ENCODE assay signal across 8 cellular contexts in the genomic region with DNA sequence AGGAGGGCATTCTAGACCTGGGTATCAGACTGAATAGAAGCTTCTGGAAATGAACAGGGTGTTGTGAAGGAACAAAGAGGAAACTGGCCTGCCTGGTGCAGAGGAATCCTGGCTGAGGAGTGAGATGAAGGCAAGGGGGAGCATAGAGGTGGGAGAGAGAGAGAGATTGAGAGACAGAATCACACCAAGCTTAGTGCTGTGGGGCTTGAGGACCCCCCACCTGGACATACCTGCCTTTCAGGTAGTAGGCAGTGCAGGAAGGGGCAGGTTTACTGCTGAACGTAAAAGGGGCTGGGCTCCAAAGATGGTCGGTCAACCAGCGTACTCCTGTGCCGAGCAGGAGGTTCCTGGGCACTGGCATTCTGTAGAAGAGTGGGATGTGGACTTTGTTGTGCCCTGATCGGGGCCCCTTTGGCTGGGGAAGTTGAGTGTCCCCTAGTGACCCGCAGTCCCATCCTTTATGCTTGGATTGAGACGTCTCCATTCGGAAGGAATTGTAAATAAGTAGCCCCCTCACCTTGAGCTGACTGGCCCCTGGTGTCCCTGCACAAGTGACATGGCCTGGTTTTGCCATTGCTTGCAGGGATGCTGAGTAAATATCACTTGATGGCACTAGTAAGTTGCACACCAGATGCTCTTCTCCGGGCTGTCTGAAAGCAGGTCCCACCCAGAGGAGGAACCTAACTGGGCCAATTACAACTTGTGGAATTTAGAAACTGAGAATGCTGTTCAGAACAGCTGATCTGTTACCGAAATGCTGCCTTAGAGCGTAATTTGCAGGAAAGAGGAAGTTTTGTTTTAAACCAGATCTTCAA. TPM values are rescaled to one million over a fixed set of nuclear protein-coding genes. Genes with fewer than 3 reads are reported as not detected.
DNase-seq lines count a peak whose midpoint lies in the region; ATAC-seq and TF ChIP-seq lines count a peak whose summit lies in the region.

No MANE protein-coding gene starts in this region.

- peaks cover 54% of the 10 kb centered on the region for H3K4me1 Mint-ChIP-seq in activated naive CD4-positive, alpha-beta T cell treated with anti-CD3 and anti-CD28 coated beads, Interleukin-2, amount 50 U/mL, for 24 hours
- peaks cover 38% of the 10 kb centered on the region for H3K4me1 Mint-ChIP-seq in osteocyte (ENCODE audit: unreplicated experiment)

- H3K36me3 Mint-ChIP-seq in activated naive CD4-positive, alpha-beta T cell treated with anti-CD3 and anti-CD28 coated beads, Interleukin-2, amount 50 U/mL, for 24 hours: peaks cover 2% of the 10 kb centered on the region
- peaks cover 2% of the 10 kb centered on the region for H3K36me3 Mint-ChIP-seq in osteocyte (ENCODE audit: unreplicated experiment)

- TF ChIP-seq CTCF in GM12874 (IDR thresholded peaks at IDR 0.05; ENCODE audit: insufficient read depth, low read depth, low read length) (0 out of 2 replicates have a peak, but pooled peaks have one; percentile 21), OCI-LY3 (IDR thresholded peaks at IDR 0.05; ENCODE audit: low read depth, low read length) (peak; percentile 16), osteocyte (IDR thresholded peaks at IDR 0.05) (no peak)

- H3K4me3 ChIP-seq in OCI-LY3 (ENCODE audit: low read length): peak overlapping the region; percentile 98

- peaks cover 11% of the 10 kb centered on the region for H4K20me1 ChIP-seq in OCI-LY3 (ENCODE audit: insufficient read depth, low read length)

- peak; percentile 87 for DNase-seq in globus pallidus (ENCODE audit: low spot score)
- no peak for DNase-seq in osteocyte (ENCODE audit: extremely low spot score, unreplicated experiment)
- no peak for DNase-seq in SHP77 treated with DMSO at 0.1 percent for 48 hours (lab: John Stamatoyannopoulos, UW)
- DNase-seq in NCI-H146 treated with DMSO at 0.1 percent for 48 hours (lab: John Stamatoyannopoulos, UW; ENCODE audit: unreplicated experiment): no peak

- H3K79me2 ChIP-seq in OCI-LY3 (ENCODE audit: low read length): peaks cover 55% of the 10 kb centered on the region

- peak overlapping the region; percentile 94 for H3K4me2 ChIP-seq in OCI-LY3 (ENCODE audit: low read length)

- no peaks in the 10 kb centered on the region for H3K36me3 ChIP-seq in OCI-LY3 (replicated peaks; ENCODE audit: low read depth, low read length)

- no peaks in the 10 kb centered on the region for H3K27me3 ChIP-seq in OCI-LY3 (ENCODE audit: low read depth, low read length)

- peak; percentile 32 for ATAC-seq in HG02642 (IDR thresholded peaks at IDR 0.05; ENCODE audit: poor library complexity, unreplicated experiment)

- peak overlapping the region; percentile 41 for H3K27ac ChIP-seq in OCI-LY3 (ENCODE audit: low read length)

- no peaks in the 10 kb centered on the region for H3K9me3 ChIP-seq in OCI-LY3 (ENCODE audit: insufficient read depth, low read length)

- peak overlapping the region; percentile 91 for H3K4me3 Mint-ChIP-seq in activated naive CD4-positive, alpha-beta T cell treated with anti-CD3 and anti-CD28 coated beads, Interleukin-2, amount 50 U/mL, for 24 hours
- H3K4me3 Mint-ChIP-seq in osteocyte (ENCODE audit: unreplicated experiment): peak overlapping the region; percentile 84

- peak overlapping the region; percentile 80 for H3K9ac ChIP-seq in OCI-LY3 (ENCODE audit: low read length)

- no peaks in the 10 kb centered on the region for H3K27me3 Mint-ChIP-seq in activated naive CD4-positive, alpha-beta T cell treated with anti-CD3 and anti-CD28 coated beads, Interleukin-2, amount 50 U/mL, for 24 hours
- no peaks in the 10 kb centered on the region for H3K27me3 Mint-ChIP-seq in osteocyte (ENCODE audit: unreplicated experiment)

- H3K9me3 Mint-ChIP-seq in activated naive CD4-positive, alpha-beta T cell treated with anti-CD3 and anti-CD28 coated beads, Interleukin-2, amount 50 U/mL, for 24 hours: no peaks in the 10 kb centered on the region
- H3K9me3 Mint-ChIP-seq in osteocyte (ENCODE audit: unreplicated experiment): no peaks in the 10 kb centered on the region

- no peak overlapping the region for H2AFZ ChIP-seq in OCI-LY3 (ENCODE audit: low read depth, low read length)

- peaks cover 19% of the 10 kb centered on the region for H3K4me1 ChIP-seq in OCI-LY3 (ENCODE audit: low read length)

- H3K27ac Mint-ChIP-seq in activated naive CD4-positive, alpha-beta T cell treated with anti-CD3 and anti-CD28 coated beads, Interleukin-2, amount 50 U/mL, for 24 hours: peak overlapping the region; percentile 92
- peak overlapping the region; percentile 77 for H3K27ac Mint-ChIP-seq in osteocyte (ENCODE audit: unreplicated experiment)

RNA-seq across cellular contexts. Expression of gene UBE2F, which starts 1.4 kb away (rescaled TPM):
- 54.3 and 56.5 TPM in 2 replicates for total RNA-seq in osteocyte
